19 cellular contexts compared by ENCODE assay signal in the genomic region with DNA sequence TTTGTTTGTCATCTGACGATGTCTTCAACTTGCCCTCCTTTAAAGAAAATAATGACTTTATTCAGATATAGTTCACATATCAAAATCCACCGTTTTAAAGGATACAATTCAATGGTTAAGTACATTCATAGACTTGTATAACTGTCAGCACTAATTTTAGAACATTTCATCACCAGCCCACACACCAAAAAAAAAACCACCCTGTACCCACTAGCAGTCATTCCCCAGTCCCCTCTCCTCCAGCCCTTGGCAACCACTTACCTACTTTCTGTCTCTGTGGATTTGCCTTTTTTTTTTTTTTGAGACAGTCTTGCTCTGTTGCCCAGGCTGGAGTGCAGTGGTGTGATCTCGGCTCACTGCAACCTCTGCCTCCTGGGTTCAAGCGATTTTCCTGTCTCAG. TPM values are rescaled to one million over a fixed set of nuclear protein-coding genes. Genes with fewer than 3 reads are reported as not detected.
DNase-seq lines count a peak whose midpoint lies in the region; ATAC-seq and TF ChIP-seq lines count a peak whose summit lies in the region.
"Had no signal": no experiment of that assay in that cellular context is flagged by ENCODE, and none has a peak within 500 bp of the region (broad histone marks: within the 10 kb centered on the region; RNA-seq: fewer than 3 reads in every experiment).

No MANE protein-coding gene starts in this region.

- no peaks in the 10 kb centered on the region for H3K36me3 ChIP-seq in upper lobe of left lung

- TF ChIP-seq CTCF in fibroblast of the aortic adventitia (IDR thresholded peaks at IDR 0.05; ENCODE audit: insufficient read depth, low read length) (no peak), upper lobe of left lung (IDR thresholded peaks at IDR 0.05) (no peak)

- ATAC-seq in left ventricle myocardium superior, result peak; percentile 6
- ATAC-seq in Right ventricle myocardium inferior, result no peak
- no peak for ATAC-seq in upper lobe of left lung (ENCODE audit: low FRiP score in 2 of 2)
- ATAC-seq in GM18520 (IDR thresholded peaks at IDR 0.05; ENCODE audit: unreplicated experiment), result no peak
- ATAC-seq: esophagus mucosa, SK-N-SH treated with all-trans-retinoic acid at 6 μM for 48 hours had no signal

- TF ChIP-seq POLR2A in upper lobe of left lung (IDR thresholded peaks at IDR 0.05), result no peak

- no peaks in the 10 kb centered on the region for H3K9me3 ChIP-seq in upper lobe of left lung

- WGBS in upper lobe of left lung, 2 donors, result 60 to 66% methylated on average over 4 of the region's 4 CpGs

- no peak overlapping the region for H3K27ac ChIP-seq in upper lobe of left lung

- intact Hi-C loops in left ventricle myocardium superior (cut with micrococcal nuclease), result no loop called here
- intact Hi-C loops in Right ventricle myocardium inferior (cut with DNase I), result no loop called here

- no peak for TF ChIP-seq EP300 in upper lobe of left lung (IDR thresholded peaks at IDR 0.05)

- peaks cover 5 to 13% (median 11%) of the 10 kb centered on the region in 4 donors for H3K4me1 ChIP-seq in upper lobe of left lung

- no peak overlapping the region for H3K4me3 ChIP-seq in fibroblast of the aortic adventitia (ENCODE audit: low read depth, low read length)
- no peak overlapping the region for H3K4me3 ChIP-seq in upper lobe of left lung
- H3K4me3 ChIP-seq: dorsolateral prefrontal cortex had no signal

- H3K27me3 ChIP-seq in upper lobe of left lung, result no peaks in the 10 kb centered on the region
- H3K27me3 ChIP-seq: dorsolateral prefrontal cortex had no signal

- DNase-seq in left ventricle myocardium superior (no peak), Right ventricle myocardium inferior (ENCODE audit: missing footprints) (no peak), SIG-M5 treated with dmso at 0.1 percent for 504 hours (lab: John Stamatoyannopoulos, UW; ENCODE audit: unreplicated experiment) (peak; percentile 84), fibroblast of the aortic adventitia (ENCODE audit: low read depth) (peak; percentile 18), T-helper 9 cell (no peak), NCI-H1092 treated with DMSO at 0.1 percent for 48 hours (lab: John Stamatoyannopoulos, UW) (no peak), upper lobe of left lung (no peak)
- DNase-seq: activated CD8-positive, alpha-beta memory T cell treated with anti-CD3 and anti-CD28 coated beads for 24 hours; Calu3; dorsolateral prefrontal cortex; glutamatergic neuron; mesendoderm; NCI-H1694 treated with DMSO at 0.1 percent for 48 hours; NCI-H446 treated with DMSO at 0.1 percent for 48 hours; OCI-M1; stimulated activated CD4-positive, alpha-beta T cell treated with anti-CD3 and anti-CD28 coated beads, Interleukin-15, amount 100 ng/mL, for 24 hours had no signal

RNA-seq across cellular contexts. Expression of a gene that starts 5.3 kb away (rescaled TPM):
- total RNA-seq in left ventricle myocardium superior (6.9 TPM), Right ventricle myocardium inferior (5.9 TPM), fibroblast of the aortic adventitia (ENCODE audit: low replicate concordance) (17.3 and 25.3 TPM in 2 replicates), upper lobe of left lung (10 to 100 TPM in 2 of 6 donors, 1 to 10 TPM in 4; 2.6 to 14.9 (median 7.3) TPM)

RNA-seq across cellular contexts. Expression of a gene that starts 26.1 kb away (rescaled TPM):
- total RNA-seq in left ventricle myocardium superior, result 19.4 TPM
- total RNA-seq in Right ventricle myocardium inferior, result 17.1 TPM
- total RNA-seq in fibroblast of the aortic adventitia (ENCODE audit: low replicate concordance), result 13.5 and 41.4 TPM in 2 replicates
- 10 to 100 TPM; 17.8 to 24.5 (median 21.2) TPM for total RNA-seq in upper lobe of left lung

RNA-seq across cellular contexts. Expression of a gene that starts 40.6 kb away (rescaled TPM):
- total RNA-seq in left ventricle myocardium superior (20.7 TPM), Right ventricle myocardium inferior (25.5 TPM), fibroblast of the aortic adventitia (ENCODE audit: low replicate concordance) (22.3 and 37.2 TPM in 2 replicates), upper lobe of left lung (100 to 1,000 TPM in 2 of 6 donors, 10 to 100 TPM in 4; 47.2 to 107 (median 81.5) TPM)

Comparison
In these comparisons a context has a peak if more than half of its experiments do, and no peak if none do; other contexts are left out.
1. DNase-seq: peak in SIG-M5 treated with dmso at 0.1 percent for 504 hours (single experiment) and fibroblast of the aortic adventitia (single experiment); none in left ventricle myocardium superior (single experiment), Right ventricle myocardium inferior (single experiment), T-helper 9 cell (single experiment), NCI-H1092 treated with DMSO at 0.1 percent for 48 hours (single experiment) and upper lobe of left lung (0 of 2).